ENCODE assay signal across 8 cellular contexts in the genomic region with DNA sequence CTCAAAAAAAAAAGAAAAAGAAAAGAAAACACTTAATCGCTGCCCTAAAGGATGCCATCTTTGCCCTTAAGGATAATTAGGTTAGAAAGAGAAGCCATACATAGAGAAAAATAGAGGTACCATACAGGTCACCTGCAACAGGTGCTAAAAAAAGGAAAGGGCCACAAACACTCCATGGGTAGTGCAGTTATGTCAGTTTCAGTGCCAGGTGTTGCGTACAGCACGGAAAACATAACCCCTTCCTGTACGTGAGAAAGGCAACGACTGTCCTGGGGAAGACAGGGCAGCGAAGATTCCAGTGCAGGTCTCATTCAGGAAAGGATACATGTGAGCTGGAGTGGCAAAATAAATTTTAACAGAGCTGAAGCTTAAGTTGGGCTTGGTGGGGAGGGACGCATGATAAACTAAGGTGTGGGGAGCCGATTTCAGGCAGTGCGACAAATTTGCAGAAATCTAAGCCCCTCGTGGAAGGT. TPM values are rescaled to one million over a fixed set of nuclear protein-coding genes. Genes with fewer than 3 reads are reported as not detected.
A peak's percentile ranks its signal among the peaks of the same experiment; 100 is the strongest.
DNase-seq lines count a peak whose midpoint lies in the region; ATAC-seq and TF ChIP-seq lines count a peak whose summit lies in the region.

No MANE protein-coding gene starts in this region.

- TF ChIP-seq CTCF in AG10803 (conservative IDR thresholded peaks at IDR 0.05; ENCODE audit: low read length) (no peak), GM20000 (IDR thresholded peaks at IDR 0.05; ENCODE audit: extremely low read depth, missing control alignments) (no peak), colonic mucosa (IDR thresholded peaks at IDR 0.05) (no peak)

- peaks cover 0 to 4% (median 0%) of the 10 kb centered on the region in 5 donors for H3K27me3 Mint-ChIP-seq in naive thymus-derived CD4-positive, alpha-beta T cell

- H3K4me1 Mint-ChIP-seq in naive thymus-derived CD4-positive, alpha-beta T cell: peaks cover 33 to 49% (median 41%) of the 10 kb centered on the region in 7 donors

- POLR2A ChIA-PET in naive thymus-derived CD4-positive, alpha-beta T cell (lab: Charles Lee): interaction anchor here (0.5 to 7.4 kb wide), 31 partner anchors 8 to 583 kb away, joined by 3 to 128 read pairs (median 4); a partner anchor contains a TSS

- DNase-seq in AG10803 (ENCODE audit: low read depth) (no peak), GM20000 (ENCODE audit: low spot score) (peak; percentile 25), NCI-H345 treated with DMSO at 0.1 percent for 48 hours (lab: John Stamatoyannopoulos, UW; ENCODE audit: unreplicated experiment) (peak; percentile 51), colonic mucosa (no peak), cerebellar cortex (ENCODE audit: low spot score) (no peak)
- peak in 1 of 9 donors; percentile 42 for DNase-seq in naive thymus-derived CD4-positive, alpha-beta T cell

- intact Hi-C loops in colonic mucosa (cut with DNase I): no loop called here
- intact Hi-C loops in naive thymus-derived CD4-positive, alpha-beta T cell (cut with micrococcal nuclease): loop anchor here (1.0 to 5.0 kb wide), 11 partner anchors 20 to 474 kb away; a partner anchor contains a TSS

- no peaks in the 10 kb centered on the region for H3K9me3 ChIP-seq in colonic mucosa
- H3K9me3 ChIP-seq in naive thymus-derived CD4-positive, alpha-beta T cell (ENCODE audit: control insufficient read depth in 2 of 3, low read length in 3 of 3): no peaks in the 10 kb centered on the region

- CTCF ChIA-PET in naive thymus-derived CD4-positive, alpha-beta T cell (lab: Charles Lee): interaction anchor here (0.6 to 1.7 kb wide), 2 partner anchors 20 to 81 kb away, joined by 3 to 5 read pairs; a partner anchor contains a TSS

- peaks cover 11% of the 10 kb centered on the region for H3K4me1 ChIP-seq in colonic mucosa
- peaks cover 23 to 29% of the 10 kb centered on the region in 2 donors for H3K4me1 ChIP-seq in naive thymus-derived CD4-positive, alpha-beta T cell (ENCODE audit: control insufficient read depth in 2 of 2, insufficient read depth in 2 of 2, low read length in 2 of 2)

- H3K4me3 Mint-ChIP-seq in naive thymus-derived CD4-positive, alpha-beta T cell: peak overlapping the region; percentile 91 to 99 (median 97)

- peak overlapping the region; percentile 97 to 100 (median 100) for H3K27ac Mint-ChIP-seq in naive thymus-derived CD4-positive, alpha-beta T cell

- no peak for ATAC-seq in naive thymus-derived CD4-positive, alpha-beta T cell
- ATAC-seq in HG03039 (IDR thresholded peaks at IDR 0.05; ENCODE audit: unreplicated experiment): no peak
- no peak for ATAC-seq in HG02970 (IDR thresholded peaks at IDR 0.05; ENCODE audit: low FRiP score, unreplicated experiment)

- peak overlapping the region; percentile 100 for H3K4me3 ChIP-seq in AG10803 (ENCODE audit: low read length)
- peak overlapping the region; percentile 84 for H3K4me3 ChIP-seq in colonic mucosa
- peak overlapping the region; percentile 98 for H3K4me3 ChIP-seq in naive thymus-derived CD4-positive, alpha-beta T cell (ENCODE audit: low read length)

- H3K27me3 ChIP-seq in colonic mucosa: no peaks in the 10 kb centered on the region
- H3K27me3 ChIP-seq in naive thymus-derived CD4-positive, alpha-beta T cell (ENCODE audit: control insufficient read depth in 2 of 2, insufficient read depth in 2 of 2, low read length in 2 of 2): no peaks in the 10 kb centered on the region

- H3K27ac ChIP-seq in colonic mucosa: peak overlapping the region; percentile 100
- H3K27ac ChIP-seq in naive thymus-derived CD4-positive, alpha-beta T cell (ENCODE audit: low read depth, low read length): peak overlapping the region; percentile 100

- H3K9ac ChIP-seq in colonic mucosa (ENCODE audit: low read depth in 2 of 2, low read length in 2 of 2): peak overlapping the region; percentile 19 to 95

- H3K36me3 ChIP-seq in colonic mucosa: peaks cover 19% of the 10 kb centered on the region
- peaks cover 14 to 38% (median 18%) of the 10 kb centered on the region in 3 experiments for H3K36me3 ChIP-seq in naive thymus-derived CD4-positive, alpha-beta T cell (ENCODE audit: control insufficient read depth in 2 of 3, insufficient read depth in 3 of 3, low read length in 3 of 3)

- peaks cover 0 to 3% (median 0%) of the 10 kb centered on the region in 11 donors for H3K9me3 Mint-ChIP-seq in naive thymus-derived CD4-positive, alpha-beta T cell

- H3K36me3 Mint-ChIP-seq in naive thymus-derived CD4-positive, alpha-beta T cell: peaks cover 10 to 29% (median 24%) of the 10 kb centered on the region in 5 donors

RNA-seq across cellular contexts. Expression of a gene that starts 0.6 kb away (rescaled TPM):
- total RNA-seq in colonic mucosa: 100 to 1,000 TPM; 220 to 291 TPM
- 100 to 1,000 TPM; 231 to 306 (median 271) TPM for total RNA-seq in naive thymus-derived CD4-positive, alpha-beta T cell
- 1,000 to 10,000 TPM; 1,567 to 1,584 TPM for polyA plus RNA-seq in naive thymus-derived CD4-positive, alpha-beta T cell

RNA-seq across cellular contexts. Expression of a gene that starts 20.2 kb away (rescaled TPM):
- 1 to 10 TPM; 4.9 to 5.6 TPM for total RNA-seq in colonic mucosa
- 10 to 100 TPM in 4 of 5 experiments, 1 to 10 TPM in 1; 5.1 to 85.5 (median 33.5) TPM for total RNA-seq in naive thymus-derived CD4-positive, alpha-beta T cell
- polyA plus RNA-seq in naive thymus-derived CD4-positive, alpha-beta T cell: 1 to 10 TPM; 1.8 to 4.7 TPM

RNA-seq across cellular contexts. Expression of a gene that starts 32.1 kb away (rescaled TPM):
- total RNA-seq in colonic mucosa: 100 to 1,000 TPM in 1 of 2 donors, 10 to 100 TPM in 1; 74.4 to 119 TPM
- total RNA-seq in naive thymus-derived CD4-positive, alpha-beta T cell: 1 to 10 TPM; 1.5 to 7.4 (median 4.2) TPM
- 10 to 100 TPM; 10.6 to 16.2 TPM for polyA plus RNA-seq in naive thymus-derived CD4-positive, alpha-beta T cell

Comparison
In these comparisons a context has a peak if more than half of its experiments do, and no peak if none do; other contexts are left out.
1. DNase-seq: peak in GM20000 (single experiment) and NCI-H345 treated with DMSO at 0.1 percent for 48 hours (single experiment); none in AG10803 (single experiment), colonic mucosa (single experiment) and cerebellar cortex (single experiment).
2. RNA of a gene that starts 32.1 kb away (total RNA-seq): 74.4 to 119 TPM in colonic mucosa; 1.5 to 7.4 TPM in naive thymus-derived CD4-positive, alpha-beta T cell; every median in the first group is over 4 times any median in the second.
3. Peak in every context shown above with its lines, with median percentiles within 50 percentile points of each other: H3K4me3 ChIP-seq.